ENCODE assay signal across 8 cellular contexts in genomic region chr1:212667223-212668139, GRCh38. TPM values are rescaled to one million over a fixed set of nuclear protein-coding genes. Genes with fewer than 3 reads are reported as not detected.
DNase-seq lines count a peak whose midpoint lies in the region; ATAC-seq and TF ChIP-seq lines count a peak whose summit lies in the region.

No MANE protein-coding gene starts in this region.

- no peaks in the 10 kb centered on the region for H3K36me3 ChIP-seq in KOPT-K1 (ENCODE audit: insufficient read depth, low read length)

- H3K9me3 Mint-ChIP-seq in activated T-helper 1 cell treated with anti-CD3 and anti-CD28 coated beads, Interleukin-12 subunit alpha, Interleukin-12 subunit beta, Interleukin-2, Interleukin-4 antibody, amounts not matched to agents 30 ng/mL and 10 ng/mL and 1 ng/mL, durations not matched to agents 14 hours and 24 hours and 36 hours, result no peaks in the 10 kb centered on the region

- H3K9me3 ChIP-seq in KOPT-K1 (ENCODE audit: insufficient read depth, low read length, poor library complexity, severe bottlenecking) (no peaks in the 10 kb centered on the region), right cardiac atrium (ENCODE audit: control insufficient read depth, low read length) (no peaks in the 10 kb centered on the region)

- H3K36me3 Mint-ChIP-seq in activated T-helper 1 cell treated with anti-CD3 and anti-CD28 coated beads, Interleukin-12 subunit alpha, Interleukin-12 subunit beta, Interleukin-2, Interleukin-4 antibody, amounts not matched to agents 30 ng/mL and 10 ng/mL and 1 ng/mL, durations not matched to agents 14 hours and 24 hours and 36 hours (ENCODE audit: low read depth), result no peaks in the 10 kb centered on the region

- no peaks in the 10 kb centered on the region for H3K27me3 ChIP-seq in right cardiac atrium (ENCODE audit: control insufficient read depth, insufficient read depth)

- peaks cover 39% of the 10 kb centered on the region for H3K4me1 Mint-ChIP-seq in activated T-helper 1 cell treated with anti-CD3 and anti-CD28 coated beads, Interleukin-12 subunit alpha, Interleukin-12 subunit beta, Interleukin-2, Interleukin-4 antibody, amounts not matched to agents 30 ng/mL and 10 ng/mL and 1 ng/mL, durations not matched to agents 14 hours and 24 hours and 36 hours (ENCODE audit: low read depth)

- H3K4me3 ChIP-seq in right cardiac atrium (ENCODE audit: low read length), result no peak overlapping the region

- no peaks in the 10 kb centered on the region for H3K27me3 Mint-ChIP-seq in activated T-helper 1 cell treated with anti-CD3 and anti-CD28 coated beads, Interleukin-12 subunit alpha, Interleukin-12 subunit beta, Interleukin-2, Interleukin-4 antibody, amounts not matched to agents 30 ng/mL and 10 ng/mL and 1 ng/mL, durations not matched to agents 14 hours and 24 hours and 36 hours (ENCODE audit: insufficient read depth)

- peaks cover 7% of the 10 kb centered on the region for H3K4me1 ChIP-seq in right cardiac atrium (ENCODE audit: control insufficient read depth, insufficient read depth, low read length)

- 38% methylated on average over 9 of the region's 9 CpGs for WGBS in right cardiac atrium

- 0 out of 2 replicates have a peak, but pooled peaks have one; percentile 4 for TF ChIP-seq CTCF in GM12874 (IDR thresholded peaks at IDR 0.05; ENCODE audit: insufficient read depth, low read depth, low read length)

- H3K27ac Mint-ChIP-seq in activated T-helper 1 cell treated with anti-CD3 and anti-CD28 coated beads, Interleukin-12 subunit alpha, Interleukin-12 subunit beta, Interleukin-2, Interleukin-4 antibody, amounts not matched to agents 30 ng/mL and 10 ng/mL and 1 ng/mL, durations not matched to agents 14 hours and 24 hours and 36 hours, result no peak overlapping the region

- peak; percentile 89 for DNase-seq in amniotic stem cell (lab: John Stamatoyannopoulos, UW)
- peak in 1 of 3 donors; percentile 54 for DNase-seq in right cardiac atrium
- DNase-seq in smooth muscle cell of the brain vasculature (ENCODE audit: low read depth, low spot score), result peak; percentile 83
- no peak for DNase-seq in activated T-helper 1 cell treated with anti-CD3 and anti-CD28 coated beads, Interleukin-12 subunit alpha, Interleukin-12 subunit beta, Interleukin-2, Interleukin-4 antibody, amounts not matched to agents 30 ng/mL and 10 ng/mL and 1 ng/mL, durations not matched to agents 14 hours and 24 hours and 36 hours (ENCODE audit: low spot score)
- DNase-seq in NCI-H1930 (lab: John Stamatoyannopoulos, UW), result no peak
- no peak for DNase-seq in stimulated activated CD4-positive, alpha-beta T cell treated with anti-CD3 and anti-CD28 coated beads, Interleukin-15, amount 100 ng/mL, for 24 hours

- peak overlapping the region; percentile 43 for H3K27ac ChIP-seq in KOPT-K1 (ENCODE audit: low read depth, low read length, poor library complexity, severe bottlenecking)
- H3K27ac ChIP-seq in right cardiac atrium (ENCODE audit: low read length), result peak overlapping the region; percentile 79

- intact Hi-C loops in right cardiac atrium (cut with DNase I), result loop anchor here in 3 of 4 donors (5.0 to 10.0 kb wide), 2 partner anchors 115 to 117 kb away; no protein-coding TSS in a partner anchor
- intact Hi-C loops in activated T-helper 1 cell treated with anti-CD3 and anti-CD28 coated beads, Interleukin-12 subunit alpha, Interleukin-12 subunit beta, Interleukin-2, Interleukin-4 antibody, amounts not matched to agents 30 ng/mL and 10 ng/mL and 1 ng/mL, durations not matched to agents 14 hours and 24 hours and 36 hours (cut with micrococcal nuclease), result loop anchor here (5.0 kb wide), 1 partner anchor 35 kb away; no protein-coding TSS in a partner anchor

- ATAC-seq in right cardiac atrium, result peak; percentile 54 to 87

- H3K4me3 Mint-ChIP-seq in activated T-helper 1 cell treated with anti-CD3 and anti-CD28 coated beads, Interleukin-12 subunit alpha, Interleukin-12 subunit beta, Interleukin-2, Interleukin-4 antibody, amounts not matched to agents 30 ng/mL and 10 ng/mL and 1 ng/mL, durations not matched to agents 14 hours and 24 hours and 36 hours, result no peak overlapping the region

RNA-seq across cellular contexts. Expression of gene BATF3, which starts 32.2 kb away (rescaled TPM):
- 1 to 10 TPM in 2 of 4 donors, under 1 TPM in 2; 0.49 to 3.1 (median 0.94) TPM for total RNA-seq in right cardiac atrium
- polyA plus RNA-seq in right cardiac atrium, result 0.75 TPM
- total RNA-seq in activated T-helper 1 cell treated with anti-CD3 and anti-CD28 coated beads, Interleukin-12 subunit alpha, Interleukin-12 subunit beta, Interleukin-2, Interleukin-4 antibody, amounts not matched to agents 30 ng/mL and 10 ng/mL and 1 ng/mL, durations not matched to agents 14 hours and 24 hours and 36 hours, result 89.8 and 94.9 TPM in 2 replicates

RNA-seq across cellular contexts. Expression of gene ATF3, which starts 58.9 kb away (rescaled TPM):
- 10 to 100 TPM in 1 of 4 donors, 1 to 10 TPM in 3; 6.9 to 24.4 (median 7.9) TPM for total RNA-seq in right cardiac atrium
- polyA plus RNA-seq in right cardiac atrium, result 195 TPM
- 23.0 and 23.3 TPM in 2 replicates for total RNA-seq in activated T-helper 1 cell treated with anti-CD3 and anti-CD28 coated beads, Interleukin-12 subunit alpha, Interleukin-12 subunit beta, Interleukin-2, Interleukin-4 antibody, amounts not matched to agents 30 ng/mL and 10 ng/mL and 1 ng/mL, durations not matched to agents 14 hours and 24 hours and 36 hours

Comparison
In these comparisons a context has a peak if more than half of its experiments do, and no peak if none do; other contexts are left out.
1. DNase-seq: peak in amniotic stem cell (single experiment) and smooth muscle cell of the brain vasculature (single experiment); none in activated T-helper 1 cell treated with anti-CD3 and anti-CD28 coated beads, Interleukin-12 subunit alpha, Interleukin-12 subunit beta, Interleukin-2, Interleukin-4 antibody, amounts not matched to agents 30 ng/mL and 10 ng/mL and 1 ng/mL, durations not matched to agents 14 hours and 24 hours and 36 hours (single experiment), NCI-H1930 (0 of 2) and stimulated activated CD4-positive, alpha-beta T cell treated with anti-CD3 and anti-CD28 coated beads, Interleukin-15, amount 100 ng/mL, for 24 hours (single experiment).
2. RNA of gene BATF3, which starts 32.2 kb away (total RNA-seq): 89.8 to 94.9 TPM in activated T-helper 1 cell treated with anti-CD3 and anti-CD28 coated beads, Interleukin-12 subunit alpha, Interleukin-12 subunit beta, Interleukin-2, Interleukin-4 antibody, amounts not matched to agents 30 ng/mL and 10 ng/mL and 1 ng/mL, durations not matched to agents 14 hours and 24 hours and 36 hours; 0.49 to 3.1 TPM in right cardiac atrium; every median in the first group is over 10 times any median in the second.